Comparison of ENCODE assay signal across 9 cellular contexts in genomic region chr3:24522155-24522579, GRCh38. TPM values are rescaled to one million over a fixed set of nuclear protein-coding genes. Genes with fewer than 3 reads are reported as not detected.
DNase-seq lines count a peak whose midpoint lies in the region; ATAC-seq and TF ChIP-seq lines count a peak whose summit lies in the region.
"Had no signal": no experiment of that assay in that cellular context is flagged by ENCODE, and none has a peak within 500 bp of the region (broad histone marks: within the 10 kb centered on the region; RNA-seq: fewer than 3 reads in every experiment).

No MANE protein-coding gene starts in this region.

- H3K27me3 ChIP-seq in gastroesophageal sphincter: no peaks in the 10 kb centered on the region

- TF ChIP-seq EP300 in gastroesophageal sphincter (IDR thresholded peaks at IDR 0.05): no peak

- H3K4me3 ChIP-seq in gastroesophageal sphincter: peak overlapping the region; percentile 69 to 82

- peak overlapping the region; percentile 73 for H3K4me3 Mint-ChIP-seq in nephron progenitor cell

- peaks cover 12% of the 10 kb centered on the region for H3K4me1 Mint-ChIP-seq in nephron progenitor cell

- H3K36me3 ChIP-seq in gastroesophageal sphincter: no peaks in the 10 kb centered on the region

- DNase-seq in Right ventricle myocardium inferior (ENCODE audit: missing footprints): peak; percentile 46
- no peak for DNase-seq in cardiac septum (ENCODE audit: low spot score)
- peak; percentile 43 for DNase-seq in nephron progenitor cell
- no peak for DNase-seq in hepatic stellate cell (ENCODE audit: low spot score)
- no peak for DNase-seq in activated naive CD4-positive, alpha-beta T cell (lab: John Stamatoyannopoulos, UW)
- no peak for DNase-seq in SHP77 treated with DMSO at 0.1 percent for 48 hours (lab: John Stamatoyannopoulos, UW)

- no CpG with 5 or more reads among the region's 15 CpGs for WGBS in gastroesophageal sphincter (ENCODE audit: low coverage in 1 of 2), 2 donors

- TF ChIP-seq CTCF in gastroesophageal sphincter (IDR thresholded peaks at IDR 0.05): no peak
- no peak for TF ChIP-seq CTCF in nephron progenitor cell (IDR thresholded peaks at IDR 0.05)

- no peaks in the 10 kb centered on the region for H3K9me3 ChIP-seq in gastroesophageal sphincter

- TF ChIP-seq POLR2A in gastroesophageal sphincter (IDR thresholded peaks at IDR 0.05): no peak

- intact Hi-C loops in Right ventricle myocardium inferior (cut with DNase I) (loop anchor here (2.0 kb wide), 1 partner anchor 59 kb away; no protein-coding TSS in a partner anchor), cardiac septum (cut with DNase I) (loop anchor here (2.0 to 5.0 kb wide), 2 partner anchors 27 to 60 kb away; partner anchors contain the start of gene THRB)

- no peak overlapping the region for H3K27ac Mint-ChIP-seq in nephron progenitor cell

- ATAC-seq in Right ventricle myocardium inferior: peak; percentile 44
- ATAC-seq in gastroesophageal sphincter: peak; percentile 9
- ATAC-seq in HG03442 (IDR thresholded peaks at IDR 0.05; ENCODE audit: unreplicated experiment): no peak

- H3K4me1 ChIP-seq in gastroesophageal sphincter: peaks cover 0 to 51% (median 0%) of the 10 kb centered on the region in 3 donors

- H3K36me3 Mint-ChIP-seq in nephron progenitor cell (ENCODE audit: low read depth): no peaks in the 10 kb centered on the region

- H3K27me3 Mint-ChIP-seq in nephron progenitor cell (ENCODE audit: low read depth, poor library complexity): peaks cover 79% of the 10 kb centered on the region

- peaks cover 3% of the 10 kb centered on the region for H3K9me3 Mint-ChIP-seq in nephron progenitor cell

- H3K27ac ChIP-seq in gastroesophageal sphincter: peak overlapping the region; percentile 78 to 93 (median 87)

RNA-seq across cellular contexts. Expression of gene THRB, which starts 27.5 kb away (rescaled TPM):
- total RNA-seq in Right ventricle myocardium inferior (25.9 TPM), cardiac septum (27.2 TPM), gastroesophageal sphincter (10 to 100 TPM; 42.5 to 61.9 (median 55.8) TPM)
- total RNA-seq: A172 had no signal

Comparison
In these comparisons a context has a peak if more than half of its experiments do, and no peak if none do; other contexts are left out.
1. DNase-seq: peak in Right ventricle myocardium inferior (single experiment) and nephron progenitor cell (single experiment); none in cardiac septum (single experiment), hepatic stellate cell (single experiment), activated naive CD4-positive, alpha-beta T cell (0 of 4) and SHP77 treated with DMSO at 0.1 percent for 48 hours (single experiment).